ENCODE assay signal across 7 cellular contexts in the genomic region with DNA sequence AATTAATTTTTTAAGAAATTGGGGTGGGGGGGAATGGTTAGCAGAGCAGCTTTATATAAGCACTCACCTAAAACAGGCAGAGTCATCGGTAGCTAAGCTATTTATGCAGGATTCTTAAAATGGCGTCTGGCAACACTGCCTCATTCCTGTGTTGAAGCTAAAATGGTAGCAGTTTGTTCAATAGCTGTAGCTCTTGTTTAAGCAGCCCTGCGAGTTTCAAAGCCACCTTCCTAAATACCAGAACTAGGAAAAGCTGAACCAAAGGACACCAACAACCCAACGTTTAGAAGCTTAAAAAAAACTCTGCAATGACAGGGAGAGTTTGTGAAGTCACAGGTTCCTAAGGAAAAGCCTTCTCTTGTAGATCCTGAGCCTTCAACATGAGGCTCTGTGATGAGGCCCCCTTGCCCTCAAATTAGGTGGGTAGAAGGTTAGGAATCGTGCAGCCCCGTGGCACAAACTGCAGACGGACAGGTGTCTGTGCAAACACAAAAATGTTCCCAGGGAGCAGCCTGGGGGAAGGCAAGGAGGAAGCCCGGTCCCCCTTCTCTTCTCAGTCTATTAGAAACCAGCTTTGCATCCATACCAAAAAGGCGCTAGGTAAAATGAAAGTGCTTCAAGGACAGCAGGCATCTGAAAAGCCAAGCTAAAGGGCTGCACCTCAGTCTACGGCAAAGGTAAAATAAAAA. TPM values are rescaled to one million over a fixed set of nuclear protein-coding genes. Genes with fewer than 3 reads are reported as not detected.
A peak's percentile ranks its signal among the peaks of the same experiment; 100 is the strongest.
DNase-seq lines count a peak whose midpoint lies in the region; ATAC-seq and TF ChIP-seq lines count a peak whose summit lies in the region.

No MANE protein-coding gene starts in this region.

- H3K9me3 ChIP-seq in HAP-1 (no peaks in the 10 kb centered on the region), Peyer's patch (no peaks in the 10 kb centered on the region), esophagus squamous epithelium (no peaks in the 10 kb centered on the region)

- intact Hi-C loops in esophagus squamous epithelium (cut with DNase I): no loop called here

- H3K27me3 ChIP-seq in HAP-1 (ENCODE audit: low read depth): no peaks in the 10 kb centered on the region
- no peaks in the 10 kb centered on the region for H3K27me3 ChIP-seq in Peyer's patch
- no peaks in the 10 kb centered on the region for H3K27me3 ChIP-seq in esophagus squamous epithelium

- in situ Hi-C loops in HAP-1 (cut with MboI; ENCODE audit: low sequenced_read_pairs): no loop called here

- H3K4me1 ChIP-seq in HAP-1 (peaks cover 87% of the 10 kb centered on the region), Peyer's patch (peaks cover under 1 to 82% (median 49%) of the 10 kb centered on the region in 4 donors), esophagus squamous epithelium (peaks cover 63 to 100% (median 68%) of the 10 kb centered on the region in 3 donors)

- DNase-seq in HAP-1 (ENCODE audit: low spot score in 2 of 2) (no peak), Peyer's patch (no peak), esophagus squamous epithelium (lab: John Stamatoyannopoulos, UW) (no peak), retinal pigment epithelial cell (ENCODE audit: low read depth) (no peak), glutamatergic neuron (no peak), GDM1 (lab: John Stamatoyannopoulos, UW) (no peak)

- no peak for ATAC-seq in GM19452 (IDR thresholded peaks at IDR 0.05; ENCODE audit: unreplicated experiment)

- H3K9me3 Mint-ChIP-seq in glutamatergic neuron (ENCODE audit: unreplicated experiment): peaks cover 4% of the 10 kb centered on the region

- H3K4me3 Mint-ChIP-seq in glutamatergic neuron (ENCODE audit: unreplicated experiment): no peak overlapping the region

- WGBS in esophagus squamous epithelium, 2 donors: 12 to 26% methylated on average over 10 of the region's 10 CpGs

- H3K4me3 ChIP-seq in HAP-1 (peak overlapping the region; percentile 14), Peyer's patch (peak overlapping the region in 3 of 4 donors; percentile 13 to 36 (median 28)), esophagus squamous epithelium (peak overlapping the region in 3 of 4 donors; percentile 22 to 49 (median 27)), retinal pigment epithelial cell (ENCODE audit: low read length) (peak overlapping the region; percentile 45)

- H3K36me3 Mint-ChIP-seq in glutamatergic neuron (ENCODE audit: unreplicated experiment): no peaks in the 10 kb centered on the region

- peak overlapping the region; percentile 87 to 99 (median 96) for H3K27ac ChIP-seq in Peyer's patch
- H3K27ac ChIP-seq in esophagus squamous epithelium: peak overlapping the region; percentile 97 to 100 (median 100)

- TF ChIP-seq POLR2A in Peyer's patch (IDR thresholded peaks at IDR 0.05) (no peak), esophagus squamous epithelium (IDR thresholded peaks at IDR 0.05) (no peak)

- H3K4me1 Mint-ChIP-seq in glutamatergic neuron (ENCODE audit: low read depth, unreplicated experiment): peaks cover 25% of the 10 kb centered on the region

- H3K36me3 ChIP-seq in HAP-1 (replicated peaks) (peaks cover 23% of the 10 kb centered on the region), Peyer's patch (peaks cover 0 to 7% (median 0%) of the 10 kb centered on the region in 3 donors), esophagus squamous epithelium (peaks cover 0 to 19% (median 0%) of the 10 kb centered on the region in 3 donors)

- no peak for TF ChIP-seq CTCF in Peyer's patch (IDR thresholded peaks at IDR 0.05)
- no peak for TF ChIP-seq CTCF in esophagus squamous epithelium (IDR thresholded peaks at IDR 0.05)
- no peak for TF ChIP-seq CTCF in retinal pigment epithelial cell (conservative IDR thresholded peaks at IDR 0.05; ENCODE audit: low read depth, low read length)
- no peak for TF ChIP-seq CTCF in glutamatergic neuron (IDR thresholded peaks at IDR 0.05; ENCODE audit: partially characterized antibody, unreplicated experiment)

- H3K27ac Mint-ChIP-seq in glutamatergic neuron (ENCODE audit: unreplicated experiment): no peak overlapping the region

- peaks cover 6% of the 10 kb centered on the region for H3K27me3 Mint-ChIP-seq in glutamatergic neuron (ENCODE audit: unreplicated experiment)

RNA-seq across cellular contexts. Expression of a gene that starts 4.7 kb away (rescaled TPM):
- total RNA-seq in Peyer's patch (100 to 1,000 TPM in 1 of 4 donors, 10 to 100 TPM in 3; 51.3 to 106 (median 94.0) TPM), esophagus squamous epithelium (10 to 100 TPM; 21.5 to 26.3 (median 24.3) TPM), glutamatergic neuron (ENCODE audit: unreplicated experiment) (116 TPM)
